ENCODE assay signal across 1 cellular context in genomic region chr2:44479127-44479887, GRCh38.
TF ChIP-seq lines count a peak whose summit lies in the region.

No MANE protein-coding gene starts in this region.

TF ChIP-seq in GM12878, 131 proteins besides CTCF, POLR2A, EP300 and RAD21 (continued from another document and continues in another):
- TF ChIP-seq ATF2 (IDR thresholded peaks at IDR 0.05; ENCODE audit: low read length): no peak
- TF ChIP-seq NFYA (IDR thresholded peaks at IDR 0.05; ENCODE audit: borderline replicate concordance, low read depth, low read length): no peak; the same call in 1 of the 2 replicates
- peak; percentile 75 for TF ChIP-seq SKIL (IDR thresholded peaks at IDR 0.05; ENCODE audit: low read depth, poor library complexity, severe bottlenecking)
- TF ChIP-seq PAX8 (IDR thresholded peaks at IDR 0.05): no peak
- TF ChIP-seq MAX (IDR thresholded peaks at IDR 0.05; ENCODE audit: low read depth, low read length): no peak
- no peak for TF ChIP-seq KAT2A (conservative IDR thresholded peaks at IDR 0.05; ENCODE audit: control insufficient read depth, low read depth, low read length)
- 0 out of 2 replicates have a peak, but pooled peaks have one; percentile 38 for TF ChIP-seq ATF7 (IDR thresholded peaks at IDR 0.05; ENCODE audit: low read depth)
- no peak for TF ChIP-seq PBX3 (IDR thresholded peaks at IDR 0.05; ENCODE audit: insufficient replicate concordance, low read depth, low read length)
- no peak for TF ChIP-seq NKRF (conservative IDR thresholded peaks at IDR 0.05)
- no peak for TF ChIP-seq BHLHE40 (IDR thresholded peaks at IDR 0.05; ENCODE audit: borderline replicate concordance in 1 of 2, low read depth in 2 of 2, low read length in 1 of 2)
- no peak for TF ChIP-seq ASH2L (IDR thresholded peaks at IDR 0.05; ENCODE audit: borderline replicate concordance, low read depth)
- no peak for TF ChIP-seq SUZ12 (IDR thresholded peaks at IDR 0.05; ENCODE audit: unreplicated experiment)
- TF ChIP-seq ETV6 (conservative IDR thresholded peaks at IDR 0.05 in 1 of 2, IDR thresholded peaks at IDR 0.05 in 1 of 2; ENCODE audit: borderline replicate concordance in 1 of 2, low read depth in 1 of 2): no peak
- TF ChIP-seq CBFB (IDR thresholded peaks at IDR 0.05; ENCODE audit: low read depth): no peak
- TF ChIP-seq CHD1 (IDR thresholded peaks at IDR 0.05; ENCODE audit: low read depth, low read length): no peak
- no peak for TF ChIP-seq BCLAF1 (IDR thresholded peaks at IDR 0.05)
- TF ChIP-seq RBBP5 (conservative IDR thresholded peaks at IDR 0.05): no peak
- TF ChIP-seq ZNF24 (IDR thresholded peaks at IDR 0.05): no peak; the same call in 1 of the 2 replicates
- no peak for TF ChIP-seq EED (IDR thresholded peaks at IDR 0.05; ENCODE audit: low read depth)
- TF ChIP-seq BMI1 (IDR thresholded peaks at IDR 0.05; ENCODE audit: borderline replicate concordance): no peak
- TF ChIP-seq ELK1 (IDR thresholded peaks at IDR 0.05; ENCODE audit: low read depth, low read length): no peak
- no peak for TF ChIP-seq MYB (IDR thresholded peaks at IDR 0.05; ENCODE audit: borderline replicate concordance, low read depth, low read length)
- TF ChIP-seq ZNF217 (IDR thresholded peaks at IDR 0.05): no peak
- no peak for TF ChIP-seq ZNF622 (IDR thresholded peaks at IDR 0.05)
- TF ChIP-seq ZNF207 (IDR thresholded peaks at IDR 0.05; ENCODE audit: borderline replicate concordance): no peak
- no peak for TF ChIP-seq FOXK2 (IDR thresholded peaks at IDR 0.05)
- no peak for TF ChIP-seq TCF12 (IDR thresholded peaks at IDR 0.05; ENCODE audit: low read depth, low read length)
- TF ChIP-seq HSF1 (IDR thresholded peaks at IDR 0.05; ENCODE audit: low read depth, low read length): no peak
- TF ChIP-seq HCFC1 (IDR thresholded peaks at IDR 0.05; ENCODE audit: low read length): no peak
- no peak for TF ChIP-seq TCF3 (IDR thresholded peaks at IDR 0.05; ENCODE audit: borderline replicate concordance, insufficient read depth, low read depth, low read length)
- TF ChIP-seq PKNOX1 (IDR thresholded peaks at IDR 0.05): no peak
- TF ChIP-seq YY1 (IDR thresholded peaks at IDR 0.05; ENCODE audit: low read depth, low read length): peak; percentile 87
- no peak for TF ChIP-seq ZBTB40 (IDR thresholded peaks at IDR 0.05; ENCODE audit: borderline replicate concordance)
- no peak for TF ChIP-seq IRF5 (IDR thresholded peaks at IDR 0.05; ENCODE audit: borderline replicate concordance)
- no peak for TF ChIP-seq NRF1 (conservative IDR thresholded peaks at IDR 0.05; ENCODE audit: low read depth, low read length)
- TF ChIP-seq RAD51 (IDR thresholded peaks at IDR 0.05): no peak
- TF ChIP-seq IKZF1 (conservative IDR thresholded peaks at IDR 0.05): no peak
- TF ChIP-seq BRCA1 (IDR thresholded peaks at IDR 0.05; ENCODE audit: low read depth, low read length): no peak
- TF ChIP-seq NR2F1 (conservative IDR thresholded peaks at IDR 0.05): no peak
